17 cellular contexts compared by ENCODE assay signal in genomic region chr1:196466656-196467055, GRCh38.
A peak's percentile ranks its signal among the peaks of the same experiment; 100 is the strongest.
DNase-seq lines count a peak whose midpoint lies in the region; ATAC-seq, FAIRE-seq and TF ChIP-seq lines count a peak whose summit lies in the region.
"Had no signal": no experiment of that assay in that cellular context is flagged by ENCODE, and none has a peak within 500 bp of the region (broad histone marks: within the 10 kb centered on the region; RNA-seq: fewer than 3 reads in every experiment).

No MANE protein-coding gene starts in this region.

- H3K36me3 Mint-ChIP-seq in astrocyte (ENCODE audit: low read depth, unreplicated experiment): no peaks in the 10 kb centered on the region
- H3K36me3 Mint-ChIP-seq: activated naive CD8-positive, alpha-beta T cell treated with anti-CD3 and anti-CD28 coated beads for 36 hours; type B pancreatic cell had no signal

- no peak for ATAC-seq in stimulated activated naive CD8-positive, alpha-beta T cell treated with anti-CD3 and anti-CD28 coated beads, Interleukin-15, amount 100 ng/mL, for 72 hours
- ATAC-seq in HG03432 (IDR thresholded peaks at IDR 0.05; ENCODE audit: unreplicated experiment) (no peak), GM18907 (IDR thresholded peaks at IDR 0.05; ENCODE audit: unreplicated experiment) (no peak)
- ATAC-seq: K562, left ventricle myocardium superior had no signal

- CTCF ChIA-PET in AG04449 (lab: Yijun Ruan, JAX): no interaction called here

- peak overlapping the region; percentile 68 for H3K4me2 ChIP-seq in astrocyte (ENCODE audit: low read length)

- peak overlapping the region; percentile 7 for H3K9ac ChIP-seq in astrocyte (ENCODE audit: low read length)

- H3K9me3 ChIP-seq in astrocyte (ENCODE audit: insufficient read depth, low read depth, low read length): no peaks in the 10 kb centered on the region

- H3K36me3 ChIP-seq in astrocyte (ENCODE audit: insufficient read depth, low read length): no peaks in the 10 kb centered on the region

- H3K27me3 Mint-ChIP-seq in astrocyte (ENCODE audit: low read depth, unreplicated experiment): no peaks in the 10 kb centered on the region
- H3K27me3 Mint-ChIP-seq in stimulated activated naive CD8-positive, alpha-beta T cell treated with anti-CD3 and anti-CD28 coated beads, Interleukin-15, amount 100 ng/mL, for 72 hours: no peaks in the 10 kb centered on the region
- H3K27me3 Mint-ChIP-seq: activated naive CD8-positive, alpha-beta T cell treated with anti-CD3 and anti-CD28 coated beads for 36 hours; type B pancreatic cell had no signal

- no peak overlapping the region for H3K4me3 ChIP-seq in AG04449 (ENCODE audit: low read depth, low read length)
- H3K4me3 ChIP-seq in astrocyte (ENCODE audit: insufficient read depth, low read depth, low read length): no peak overlapping the region
- H3K4me3 ChIP-seq: K562 had no signal

- DNase-seq in AG04449 (ENCODE audit: low read depth, low spot score): peak; percentile 34
- peak; percentile 57 for DNase-seq in HS-27A (ENCODE audit: low read depth)
- DNase-seq in astrocyte (ENCODE audit: low read depth): peak; percentile 93
- DNase-seq in iris pigment epithelial cell (ENCODE audit: low read depth): peak; percentile 92
- DNase-seq in stimulated activated naive CD8-positive, alpha-beta T cell treated with anti-CD3 and anti-CD28 coated beads, Interleukin-15, amount 100 ng/mL, for 72 hours: no peak
- no peak for DNase-seq in activated naive CD4-positive, alpha-beta T cell treated with Interleukin-2 at 50 U/mL for 16 hours
- DNase-seq: activated naive CD8-positive, alpha-beta T cell treated with anti-CD3 and anti-CD28 coated beads for 36 hours; dermis blood vessel endothelial cell; head of caudate nucleus; left ventricle myocardium superior; NCI-H1694 treated with DMSO at 0.1 percent for 48 hours; SIG-M5; WERI-Rb-1 had no signal

- peaks cover 14% of the 10 kb centered on the region for H3K4me1 ChIP-seq in astrocyte (ENCODE audit: insufficient read depth, low read length)

- no peaks in the 10 kb centered on the region for H4K20me1 ChIP-seq in astrocyte (ENCODE audit: insufficient read depth, low read length)

- FAIRE-seq in astrocyte (lab: Jason Lieb, UNC): no peak
- FAIRE-seq: K562 had no signal

- H3K27me3 ChIP-seq in astrocyte (ENCODE audit: insufficient read depth, low read length): no peaks in the 10 kb centered on the region

- POLR2A ChIA-PET in AG04449 (lab: Yijun Ruan, JAX): no interaction called here

- TF ChIP-seq CTCF in AG04449 (IDR thresholded peaks at IDR 0.05; ENCODE audit: insufficient read depth, low read length, missing control alignments) (no peak), astrocyte (IDR thresholded peaks at IDR 0.05; ENCODE audit: insufficient read depth, low read depth, low read length) (no peak)

- H3K4me1 Mint-ChIP-seq in astrocyte (ENCODE audit: low read depth, unreplicated experiment): peaks cover 17% of the 10 kb centered on the region
- H3K4me1 Mint-ChIP-seq in stimulated activated naive CD8-positive, alpha-beta T cell treated with anti-CD3 and anti-CD28 coated beads, Interleukin-15, amount 100 ng/mL, for 72 hours: no peaks in the 10 kb centered on the region
- H3K4me1 Mint-ChIP-seq: activated naive CD8-positive, alpha-beta T cell treated with anti-CD3 and anti-CD28 coated beads for 36 hours had no signal

- peak overlapping the region; percentile 99 for H3K27ac Mint-ChIP-seq in astrocyte (ENCODE audit: unreplicated experiment)
- H3K27ac Mint-ChIP-seq in stimulated activated naive CD8-positive, alpha-beta T cell treated with anti-CD3 and anti-CD28 coated beads, Interleukin-15, amount 100 ng/mL, for 72 hours: no peak overlapping the region
- H3K27ac Mint-ChIP-seq: activated naive CD8-positive, alpha-beta T cell treated with anti-CD3 and anti-CD28 coated beads for 36 hours; type B pancreatic cell had no signal

- H3K4me3 Mint-ChIP-seq in astrocyte (ENCODE audit: unreplicated experiment): peak overlapping the region; percentile 25
- H3K4me3 Mint-ChIP-seq in stimulated activated naive CD8-positive, alpha-beta T cell treated with anti-CD3 and anti-CD28 coated beads, Interleukin-15, amount 100 ng/mL, for 72 hours: no peak overlapping the region
- H3K4me3 Mint-ChIP-seq: activated naive CD8-positive, alpha-beta T cell treated with anti-CD3 and anti-CD28 coated beads for 36 hours; type B pancreatic cell had no signal

- no peaks in the 10 kb centered on the region for H3K9me3 Mint-ChIP-seq in astrocyte (ENCODE audit: unreplicated experiment)
- no peaks in the 10 kb centered on the region for H3K9me3 Mint-ChIP-seq in stimulated activated naive CD8-positive, alpha-beta T cell treated with anti-CD3 and anti-CD28 coated beads, Interleukin-15, amount 100 ng/mL, for 72 hours
- H3K9me3 Mint-ChIP-seq: activated naive CD8-positive, alpha-beta T cell treated with anti-CD3 and anti-CD28 coated beads for 36 hours; type B pancreatic cell had no signal

- no peak overlapping the region for H2AFZ ChIP-seq in astrocyte (ENCODE audit: low read depth, low read length)

- H3K79me2 ChIP-seq in astrocyte (ENCODE audit: insufficient read depth, low read length): no peaks in the 10 kb centered on the region

- H3K27ac ChIP-seq in astrocyte (ENCODE audit: low read depth, low read length): peak overlapping the region; percentile 65
- H3K27ac ChIP-seq: WERI-Rb-1 had no signal

Comparison
In these comparisons a context has a peak if more than half of its experiments do, and no peak if none do; other contexts are left out.
1. DNase-seq: peak in AG04449 (single experiment), HS-27A (single experiment), astrocyte (single experiment) and iris pigment epithelial cell (single experiment); none in stimulated activated naive CD8-positive, alpha-beta T cell treated with anti-CD3 and anti-CD28 coated beads, Interleukin-15, amount 100 ng/mL, for 72 hours (0 of 2) and activated naive CD4-positive, alpha-beta T cell treated with Interleukin-2 at 50 U/mL for 16 hours (single experiment).